1 cellular context compared by ENCODE assay signal in genomic region chr3:14246414-14246813, GRCh38.
A peak's percentile ranks its signal among the peaks of the same experiment; 100 is the strongest.
TF ChIP-seq lines count a peak whose summit lies in the region.

No MANE protein-coding gene starts in this region.

TF ChIP-seq in HepG2, 621 proteins besides CTCF, POLR2A, EP300 and RAD21 (continued from another document):
- TF ChIP-seq ZXDC (CRISPR knock-in tag; IDR thresholded peaks at IDR 0.05) (no peak), ZNF484 (CRISPR knock-in tag; IDR thresholded peaks at IDR 0.05; ENCODE audit: borderline replicate concordance, low read depth) (no peak), TEAD3 (CRISPR knock-in tag; optimal IDR thresholded peaks at IDR 0.05; ENCODE audit: borderline replicate concordance) (peak; percentile 90), ZNF383 (CRISPR knock-in tag; IDR thresholded peaks at IDR 0.05; ENCODE audit: borderline replicate concordance) (no peak), ZFP41 (CRISPR knock-in tag; IDR thresholded peaks at IDR 0.05; ENCODE audit: borderline replicate concordance) (no peak)
- TF ChIP-seq, protein P1, sequence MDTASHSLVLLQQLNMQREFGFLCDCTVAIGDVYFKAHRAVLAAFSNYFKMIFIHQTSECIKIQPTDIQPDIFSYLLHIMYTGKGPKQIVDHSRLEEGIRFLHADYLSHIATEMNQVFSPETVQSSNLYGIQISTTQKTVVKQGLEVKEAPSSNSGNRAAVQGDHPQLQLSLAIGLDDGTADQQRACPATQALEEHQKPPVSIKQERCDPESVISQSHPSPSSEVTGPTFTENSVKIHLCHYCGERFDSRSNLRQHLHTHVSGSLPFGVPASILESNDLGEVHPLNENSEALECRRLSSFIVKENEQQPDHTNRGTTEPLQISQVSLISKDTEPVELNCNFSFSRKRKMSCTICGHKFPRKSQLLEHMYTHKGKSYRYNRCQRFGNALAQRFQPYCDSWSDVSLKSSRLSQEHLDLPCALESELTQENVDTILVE (CRISPR knock-in tag; IDR thresholded peaks at IDR 0.05) = no peak
TF ChIP-seq in HepG2: peak in this region for 3.
